Comparison of ENCODE assay signal across 15 cellular contexts in genomic region chr3:186996356-186996755, GRCh38.
A peak's percentile ranks its signal among the peaks of the same experiment; 100 is the strongest.
DNase-seq lines count a peak whose midpoint lies in the region; ATAC-seq and TF ChIP-seq lines count a peak whose summit lies in the region.
"Had no signal": no experiment of that assay in that cellular context is flagged by ENCODE, and none has a peak within 500 bp of the region (broad histone marks: within the 10 kb centered on the region; RNA-seq: fewer than 3 reads in every experiment).

No MANE protein-coding gene starts in this region.

- H3K9ac ChIP-seq in colonic mucosa (ENCODE audit: low read depth in 2 of 2, low read length in 2 of 2), result peak overlapping the region in 1 of 2 donors; percentile 17

- H3K9me3 ChIP-seq in CD8-positive, alpha-beta memory T cell (ENCODE audit: low read length), result no peaks in the 10 kb centered on the region
- H3K9me3 ChIP-seq in colonic mucosa, result no peaks in the 10 kb centered on the region
- H3K9me3 ChIP-seq: prostate gland had no signal

- peak; percentile 40 for TF ChIP-seq POLR2A in GM18526 (IDR thresholded peaks at IDR 0.05; ENCODE audit: extremely low read depth, insufficient read length)

- no peak overlapping the region for H3K27ac ChIP-seq in CD8-positive, alpha-beta memory T cell (ENCODE audit: low read depth, low read length)
- H3K27ac ChIP-seq in colonic mucosa, result no peak overlapping the region

- H3K9me3 Mint-ChIP-seq in CD8-positive, alpha-beta memory T cell, result no peaks in the 10 kb centered on the region
- H3K9me3 Mint-ChIP-seq in central memory CD8-positive, alpha-beta T cell, result no peaks in the 10 kb centered on the region

- no peak overlapping the region for H3K4me3 ChIP-seq in CD8-positive, alpha-beta memory T cell (ENCODE audit: low read length)
- no peak overlapping the region for H3K4me3 ChIP-seq in colonic mucosa
- H3K4me3 ChIP-seq: prostate gland had no signal

- intact Hi-C loops in colonic mucosa (cut with DNase I), result no loop called here

- no peak for TF ChIP-seq CTCF in colonic mucosa (IDR thresholded peaks at IDR 0.05)

- no peaks in the 10 kb centered on the region for H3K27me3 ChIP-seq in CD8-positive, alpha-beta memory T cell (ENCODE audit: insufficient read depth, low read length, poor library complexity, severe bottlenecking)
- H3K27me3 ChIP-seq in colonic mucosa, result no peaks in the 10 kb centered on the region

- no peak for DNase-seq in CD8-positive, alpha-beta memory T cell
- DNase-seq in NCI-H187 treated with DMSO at 0.1 percent for 48 hours (lab: John Stamatoyannopoulos, UW), result peak; percentile 49
- no peak for DNase-seq in central memory CD8-positive, alpha-beta T cell (ENCODE audit: low spot score in 2 of 2)
- DNase-seq in colonic mucosa, result no peak
- no peak for DNase-seq in GM19240 (ENCODE audit: insufficient read length, low spot score)
- DNase-seq in 8988T, result no peak
- no peak for DNase-seq in NCI-H1694 treated with DMSO at 0.1 percent for 48 hours (lab: John Stamatoyannopoulos, UW)
- DNase-seq: activated naive CD4-positive, alpha-beta T cell treated with anti-CD3 and anti-CD28 coated beads, Interleukin-2, amount 50 U/mL, for 16 hours; DND-41; midbrain; NCI-H1105 treated with DMSO at 0.1 percent for 48 hours; stimulated activated CD4-positive, alpha-beta T cell treated with anti-CD3 and anti-CD28 coated beads, Interleukin-1b, Interleukin-23, amount 100 ng/mL, for 48 hours; stimulated activated naive CD4-positive, alpha-beta T cell had no signal

- ATAC-seq in central memory CD8-positive, alpha-beta T cell (replicated peaks; ENCODE audit: extremely low read depth, poor library complexity, severe bottlenecking), result no peak

- H3K36me3 ChIP-seq in CD8-positive, alpha-beta memory T cell (ENCODE audit: insufficient read depth, low read length), result peaks cover 9% of the 10 kb centered on the region
- no peaks in the 10 kb centered on the region for H3K36me3 ChIP-seq in colonic mucosa
- H3K36me3 ChIP-seq: prostate gland had no signal

- peaks cover 53 to 84% (median 81%) of the 10 kb centered on the region in 3 donors for H3K4me1 Mint-ChIP-seq in CD8-positive, alpha-beta memory T cell
- peaks cover 66% of the 10 kb centered on the region for H3K4me1 Mint-ChIP-seq in central memory CD8-positive, alpha-beta T cell

- H3K4me1 ChIP-seq in CD8-positive, alpha-beta memory T cell (ENCODE audit: insufficient read depth, low read length), result peaks cover 10% of the 10 kb centered on the region
- H3K4me1 ChIP-seq in colonic mucosa, result no peaks in the 10 kb centered on the region

- CTCF ChIA-PET in CD8-positive, alpha-beta memory T cell (lab: Charles Lee), result interaction anchor here (1.0 kb wide), 1 partner anchor 143 kb away, joined by 3 read pairs; no protein-coding TSS in a partner anchor

- POLR2A ChIA-PET in CD8-positive, alpha-beta memory T cell (lab: Charles Lee), result no interaction called here

- no peak overlapping the region for H3K4me3 Mint-ChIP-seq in CD8-positive, alpha-beta memory T cell
- H3K4me3 Mint-ChIP-seq in central memory CD8-positive, alpha-beta T cell, result no peak overlapping the region

- peaks cover 0 to 52% (median 19%) of the 10 kb centered on the region in 3 donors for H3K36me3 Mint-ChIP-seq in CD8-positive, alpha-beta memory T cell
- H3K36me3 Mint-ChIP-seq in central memory CD8-positive, alpha-beta T cell (ENCODE audit: insufficient read depth), result peaks cover 9% of the 10 kb centered on the region

- no peaks in the 10 kb centered on the region for H3K27me3 Mint-ChIP-seq in CD8-positive, alpha-beta memory T cell
- no peaks in the 10 kb centered on the region for H3K27me3 Mint-ChIP-seq in central memory CD8-positive, alpha-beta T cell

- peak overlapping the region in 7 of 8 donors; percentile 18 to 66 (median 33) for H3K27ac Mint-ChIP-seq in CD8-positive, alpha-beta memory T cell
- H3K27ac Mint-ChIP-seq in central memory CD8-positive, alpha-beta T cell (ENCODE audit: low read depth), result peak overlapping the region; percentile 58
